In genomic region chr12:45944771-45945170, GRCh38 we compare ENCODE assay signal across 23 cellular contexts. TPM values are rescaled to one million over a fixed set of nuclear protein-coding genes. Genes with fewer than 3 reads are reported as not detected.
DNase-seq lines count a peak whose midpoint lies in the region; ATAC-seq and TF ChIP-seq lines count a peak whose summit lies in the region.
"Had no signal": no experiment of that assay in that cellular context is flagged by ENCODE, and none has a peak within 500 bp of the region (broad histone marks: within the 10 kb centered on the region; RNA-seq: fewer than 3 reads in every experiment).

No MANE protein-coding gene starts in this region.

- TF ChIP-seq CTCF in AG09309 (IDR thresholded peaks at IDR 0.05; ENCODE audit: control insufficient read depth, insufficient read depth, low read depth, low read length, missing control alignments) (no peak), brain (conservative IDR thresholded peaks at IDR 0.05) (no peak)
- TF ChIP-seq CTCF in CD8-positive, alpha-beta T cell (IDR thresholded peaks at IDR 0.05): no peak

- peaks cover 19% of the 10 kb centered on the region for H3K36me3 ChIP-seq in CD8-positive, alpha-beta T cell (ENCODE audit: insufficient read depth, low read length)
- peaks cover 0 to 66% (median 27%) of the 10 kb centered on the region in 3 experiments for H3K36me3 ChIP-seq in naive thymus-derived CD4-positive, alpha-beta T cell (ENCODE audit: control insufficient read depth in 2 of 3, insufficient read depth in 3 of 3, low read length in 3 of 3)

- H3K9me3 ChIP-seq in CD8-positive, alpha-beta T cell (ENCODE audit: low read length): no peaks in the 10 kb centered on the region
- no peaks in the 10 kb centered on the region for H3K9me3 ChIP-seq in naive thymus-derived CD4-positive, alpha-beta T cell (ENCODE audit: control insufficient read depth in 2 of 3, low read length in 3 of 3)
- H3K9me3 ChIP-seq: HAP-1, testis had no signal

- H3K4me1 Mint-ChIP-seq in CD8-positive, alpha-beta T cell (ENCODE audit: low read depth): peaks cover 10% of the 10 kb centered on the region
- peaks cover 15% of the 10 kb centered on the region for H3K4me1 Mint-ChIP-seq in brain
- peaks cover 6 to 31% (median 20%) of the 10 kb centered on the region in 7 donors for H3K4me1 Mint-ChIP-seq in naive thymus-derived CD4-positive, alpha-beta T cell

- H3K27me3 Mint-ChIP-seq in CD8-positive, alpha-beta T cell (ENCODE audit: low read depth): no peaks in the 10 kb centered on the region
- no peaks in the 10 kb centered on the region for H3K27me3 Mint-ChIP-seq in brain
- no peaks in the 10 kb centered on the region for H3K27me3 Mint-ChIP-seq in naive thymus-derived CD4-positive, alpha-beta T cell
- H3K27me3 Mint-ChIP-seq: dendritic cell treated with granulocyte-macrophage colony-stimulating factor and Interleukin-4, amounts not matched to agents 40 ng/mL and 50 ng/mL, for 4 days had no signal

- peak overlapping the region; percentile 60 for H3K27ac Mint-ChIP-seq in CD8-positive, alpha-beta T cell
- H3K27ac Mint-ChIP-seq in brain: peak overlapping the region in 3 of 5 experiments; percentile 17 to 54 (median 48)
- H3K27ac Mint-ChIP-seq in naive thymus-derived CD4-positive, alpha-beta T cell: peak overlapping the region in 5 of 9 donors; percentile 13 to 44 (median 23)
- H3K27ac Mint-ChIP-seq: dendritic cell treated with granulocyte-macrophage colony-stimulating factor and Interleukin-4, amounts not matched to agents 40 ng/mL and 50 ng/mL, for 4 days had no signal

- no peaks in the 10 kb centered on the region for H3K27me3 ChIP-seq in CD8-positive, alpha-beta T cell (ENCODE audit: insufficient read depth, low read length)
- H3K27me3 ChIP-seq in naive thymus-derived CD4-positive, alpha-beta T cell (ENCODE audit: control insufficient read depth in 2 of 2, insufficient read depth in 2 of 2, low read length in 2 of 2): no peaks in the 10 kb centered on the region
- H3K27me3 ChIP-seq: cardiac muscle cell, testis had no signal

- POLR2A ChIA-PET in CD8-positive, alpha-beta T cell (lab: Charles Lee): no interaction called here
- POLR2A ChIA-PET in naive thymus-derived CD4-positive, alpha-beta T cell (lab: Charles Lee): no interaction called here

- no peak for ATAC-seq in CD8-positive, alpha-beta T cell
- no peak for ATAC-seq in naive thymus-derived CD4-positive, alpha-beta T cell

- no peaks in the 10 kb centered on the region for H3K9me3 Mint-ChIP-seq in CD8-positive, alpha-beta T cell
- H3K9me3 Mint-ChIP-seq in brain: no peaks in the 10 kb centered on the region
- peaks cover 0 to 7% (median 0%) of the 10 kb centered on the region in 11 donors for H3K9me3 Mint-ChIP-seq in naive thymus-derived CD4-positive, alpha-beta T cell
- H3K9me3 Mint-ChIP-seq: dendritic cell treated with granulocyte-macrophage colony-stimulating factor and Interleukin-4, amounts not matched to agents 40 ng/mL and 50 ng/mL, for 4 days had no signal

- H3K27ac ChIP-seq in CD8-positive, alpha-beta T cell (ENCODE audit: low read depth, low read length): no peak overlapping the region
- H3K27ac ChIP-seq in naive thymus-derived CD4-positive, alpha-beta T cell (ENCODE audit: low read depth, low read length): no peak overlapping the region
- H3K27ac ChIP-seq: C4-2B, cardiac muscle cell, HL-60, testis had no signal

- no peak overlapping the region for H3K4me3 Mint-ChIP-seq in CD8-positive, alpha-beta T cell
- H3K4me3 Mint-ChIP-seq in brain: no peak overlapping the region
- H3K4me3 Mint-ChIP-seq in naive thymus-derived CD4-positive, alpha-beta T cell: no peak overlapping the region
- H3K4me3 Mint-ChIP-seq: dendritic cell treated with granulocyte-macrophage colony-stimulating factor and Interleukin-4, amounts not matched to agents 40 ng/mL and 50 ng/mL, for 4 days had no signal

- peaks cover 88% of the 10 kb centered on the region for H3K36me3 Mint-ChIP-seq in CD8-positive, alpha-beta T cell
- H3K36me3 Mint-ChIP-seq in brain: peaks cover 77% of the 10 kb centered on the region
- H3K36me3 Mint-ChIP-seq in naive thymus-derived CD4-positive, alpha-beta T cell: peaks cover 21 to 81% (median 42%) of the 10 kb centered on the region in 5 donors

- DNase-seq in AG09309 (ENCODE audit: low read depth) (peak; percentile 5), OCI-M1 (lab: John Stamatoyannopoulos, UW) (no peak), KBM-7 (no peak), H4 (ENCODE audit: low spot score) (no peak)
- no peak for DNase-seq in CD8-positive, alpha-beta T cell
- DNase-seq in naive thymus-derived CD4-positive, alpha-beta T cell: no peak
- DNase-seq: activated CD4-positive, alpha-beta T cell treated with anti-CD3 and anti-CD28 coated beads, Interleukin-2, amount 50 U/mL, for 1 hour; activated gamma-delta T cell; amygdala; head of caudate nucleus; NCI-H1092 treated with DMSO at 0.1 percent for 48 hours; NCI-H2029 treated with DMSO at 0.1 percent for 48 hours; NCI-H2227 treated with DMSO at 0.1 percent for 48 hours; stimulated activated CD4-positive, alpha-beta T cell treated with anti-CD3 and anti-CD28 coated beads, Interleukin-2, amount 100 ng/mL, for 24 hours; T-helper 9 cell; testis had no signal

- intact Hi-C loops in CD8-positive, alpha-beta T cell (cut with DNase I, micrococcal nuclease): no loop called here
- intact Hi-C loops in naive thymus-derived CD4-positive, alpha-beta T cell (cut with micrococcal nuclease): loop anchor here in 1 of 2 donors (1.0 kb wide), 1 partner anchor 19 kb away; no protein-coding TSS in a partner anchor

- CTCF ChIA-PET in CD8-positive, alpha-beta T cell (lab: Charles Lee): no interaction called here
- CTCF ChIA-PET in naive thymus-derived CD4-positive, alpha-beta T cell (lab: Charles Lee): no interaction called here

- H3K4me1 ChIP-seq in CD8-positive, alpha-beta T cell (ENCODE audit: insufficient read depth, low read length): no peaks in the 10 kb centered on the region
- H3K4me1 ChIP-seq in naive thymus-derived CD4-positive, alpha-beta T cell (ENCODE audit: control insufficient read depth in 2 of 2, insufficient read depth in 2 of 2, low read length in 2 of 2): no peaks in the 10 kb centered on the region
- H3K4me1 ChIP-seq: HAP-1, testis had no signal

- no peak overlapping the region for H3K4me3 ChIP-seq in AG09309 (ENCODE audit: control insufficient read depth, low read depth, low read length)
- H3K4me3 ChIP-seq in CD8-positive, alpha-beta T cell (ENCODE audit: low read depth, low read length): no peak overlapping the region
- no peak overlapping the region for H3K4me3 ChIP-seq in naive thymus-derived CD4-positive, alpha-beta T cell (ENCODE audit: low read length)
- H3K4me3 ChIP-seq: cardiac muscle cell, HAP-1, smooth muscle cell, testis had no signal

- in situ Hi-C loops in KBM-7 (cut with MboI; ENCODE audit: low pct_unique_long_range_greater_than_20kb, low sequenced_read_pairs): no loop called here

RNA-seq across cellular contexts. Expression of gene SCAF11, which starts 45.6 kb away (rescaled TPM):
- total RNA-seq in CD8-positive, alpha-beta T cell: 100 to 1,000 TPM; 204 to 218 TPM
- polyA plus RNA-seq in brain (ENCODE audit: insufficient read depth, low read depth, low replicate concordance): 14.0 TPM
- 100 to 1,000 TPM; 144 to 194 (median 165) TPM for total RNA-seq in naive thymus-derived CD4-positive, alpha-beta T cell
- polyA plus RNA-seq in naive thymus-derived CD4-positive, alpha-beta T cell: 100 to 1,000 TPM in 1 of 2 donors, 10 to 100 TPM in 1; 96.9 to 105 TPM
- 54.8 and 64.7 TPM in 2 replicates for total RNA-seq in H4 (2014; rRNA removed; shearing (Covaris generic))
